Comparison of ENCODE assay signal across 1 cellular context in the genomic region with DNA sequence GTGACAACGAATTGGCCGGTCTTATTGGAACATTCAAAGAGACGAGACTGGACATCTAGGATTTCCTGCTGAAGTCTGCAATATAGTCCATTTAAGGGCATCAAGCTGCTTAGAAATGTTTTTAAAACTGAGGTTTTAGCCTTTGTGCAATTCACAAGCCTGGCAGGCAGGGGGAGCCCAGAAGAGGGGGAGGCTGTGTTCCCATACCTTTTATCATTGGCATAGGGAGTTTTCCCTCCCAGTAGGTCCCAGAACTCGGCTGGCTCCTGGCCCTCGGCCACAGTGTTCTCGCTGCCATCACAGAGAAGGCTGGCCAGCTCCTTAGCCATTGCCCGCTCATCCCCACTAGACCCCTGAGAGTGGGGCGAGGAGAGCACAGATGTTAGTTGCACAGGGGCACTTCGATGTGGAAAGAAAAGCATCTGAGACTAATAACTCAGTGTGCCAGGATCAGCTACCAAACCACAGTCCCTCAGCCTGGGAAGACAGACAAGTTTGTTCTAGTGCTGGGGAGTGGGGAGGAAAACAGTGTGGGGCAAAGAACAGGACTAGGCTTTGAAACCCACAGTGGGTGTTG.
TF ChIP-seq lines count a peak whose summit lies in the region.

No MANE protein-coding gene starts in this region.

TF ChIP-seq in HepG2, 621 proteins besides CTCF, POLR2A, EP300 and RAD21 (continued from another document):
- TF ChIP-seq, protein P1, sequence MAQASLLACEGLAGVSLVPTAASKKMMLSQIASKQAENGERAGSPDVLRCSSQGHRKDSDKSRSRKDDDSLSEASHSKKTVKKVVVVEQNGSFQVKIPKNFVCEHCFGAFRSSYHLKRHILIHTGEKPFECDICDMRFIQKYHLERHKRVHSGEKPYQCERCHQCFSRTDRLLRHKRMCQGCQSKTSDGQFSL (CRISPR knock-in tag; IDR thresholded peaks at IDR 0.05) = peak; percentile 76; the same call in 1 of the 2 replicates
